In genomic region chr4:176794151-176794550, GRCh38 we compare ENCODE assay signal across 13 cellular contexts. TPM values are rescaled to one million over a fixed set of nuclear protein-coding genes. Genes with fewer than 3 reads are reported as not detected.
DNase-seq lines count a peak whose midpoint lies in the region; ATAC-seq and TF ChIP-seq lines count a peak whose summit lies in the region.
"Had no signal": no experiment of that assay in that cellular context is flagged by ENCODE, and none has a peak within 500 bp of the region (broad histone marks: within the 10 kb centered on the region; RNA-seq: fewer than 3 reads in every experiment).

No MANE protein-coding gene starts in this region.

- H3K79me2 ChIP-seq in fibroblast of lung (ENCODE audit: control insufficient read depth, insufficient read depth, low read length), result peaks cover 31% of the 10 kb centered on the region
- no peaks in the 10 kb centered on the region for H3K79me2 ChIP-seq in OCI-LY7 (ENCODE audit: insufficient read depth, low read depth, low read length)

- H3K36me3 Mint-ChIP-seq in activated CD4-positive, alpha-beta T cell treated with anti-CD3 and anti-CD28 coated beads, Interleukin-2, amount 10 ng/mL, durations not matched to agents 7 days and 5 days (ENCODE audit: low read depth), result no peaks in the 10 kb centered on the region
- H3K36me3 Mint-ChIP-seq: stimulated activated naive B cell treated with anti-CD40 and anti-IgM and Interleukin-4, amounts not matched to agents 10 μg/mL and 1 μg/mL and 100 μg/mL, for 72 hours had no signal

- H3K27ac Mint-ChIP-seq in activated CD4-positive, alpha-beta T cell treated with anti-CD3 and anti-CD28 coated beads, Interleukin-2, amount 10 ng/mL, durations not matched to agents 7 days and 5 days, result no peak overlapping the region
- H3K27ac Mint-ChIP-seq: stimulated activated naive B cell treated with anti-CD40 and anti-IgM and Interleukin-4, amounts not matched to agents 10 μg/mL and 1 μg/mL and 100 μg/mL, for 72 hours; T-helper 1 cell treated with Interleukin-12 subunit alpha and Interleukin-12 subunit beta and Interleukin-4 antibody, amounts not matched to agents 30 μg/mL and 1 μg/mL, for 36 hours had no signal

- peaks cover 4% of the 10 kb centered on the region for H3K4me1 Mint-ChIP-seq in activated CD4-positive, alpha-beta T cell treated with anti-CD3 and anti-CD28 coated beads, Interleukin-2, amount 10 ng/mL, durations not matched to agents 7 days and 5 days

- H3K9me3 ChIP-seq in SJSA1 (replicated peaks) (no peaks in the 10 kb centered on the region), fibroblast of lung (ENCODE audit: control insufficient read depth, insufficient read depth, low read depth, low read length) (no peaks in the 10 kb centered on the region), OCI-LY7 (ENCODE audit: low read length) (no peaks in the 10 kb centered on the region)

- CTCF ChIA-PET in OCI-LY7 (lab: Charles Lee; ENCODE audit: unreplicated experiment), result no interaction called here
- CTCF ChIA-PET in activated CD4-positive, alpha-beta T cell treated with anti-CD3 and anti-CD28 coated beads, Interleukin-2, amount 10 ng/mL, durations not matched to agents 7 days and 5 days (lab: Charles Lee), result no interaction called here

- ATAC-seq in GM19452 (IDR thresholded peaks at IDR 0.05; ENCODE audit: unreplicated experiment), result no peak
- ATAC-seq: stimulated activated naive B cell treated with anti-CD40 and anti-IgM and Interleukin-4, amounts not matched to agents 10 μg/mL and 1 μg/mL and 100 μg/mL, for 72 hours had no signal

- H3K27me3 ChIP-seq in SJSA1 (replicated peaks), result no peaks in the 10 kb centered on the region
- no peaks in the 10 kb centered on the region for H3K27me3 ChIP-seq in fibroblast of lung (ENCODE audit: control insufficient read depth, insufficient read depth, low read length)

- no peak overlapping the region for H3K4me3 Mint-ChIP-seq in activated CD4-positive, alpha-beta T cell treated with anti-CD3 and anti-CD28 coated beads, Interleukin-2, amount 10 ng/mL, durations not matched to agents 7 days and 5 days
- H3K4me3 Mint-ChIP-seq: stimulated activated naive B cell treated with anti-CD40 and anti-IgM and Interleukin-4, amounts not matched to agents 10 μg/mL and 1 μg/mL and 100 μg/mL, for 72 hours; T-helper 1 cell treated with Interleukin-12 subunit alpha and Interleukin-12 subunit beta and Interleukin-4 antibody, amounts not matched to agents 30 μg/mL and 1 μg/mL, for 36 hours had no signal

- no peak overlapping the region for H3K4me3 ChIP-seq in SJSA1
- H3K4me3 ChIP-seq in fibroblast of lung (replicated peaks in 1 of 4; ENCODE audit: control extremely low read depth in 1 of 4, insufficient read depth in 1 of 4, low read depth in 3 of 4, low read length in 4 of 4), result peak overlapping the region in 2 of 4 experiments; percentile 13 to 18
- no peak overlapping the region for H3K4me3 ChIP-seq in retinal pigment epithelial cell (ENCODE audit: low read length)
- H3K4me3 ChIP-seq in OCI-LY7 (ENCODE audit: low read depth, low read length, poor library complexity, severe bottlenecking), result no peak overlapping the region

- intact Hi-C loops in OCI-LY7 (cut with micrococcal nuclease; ENCODE audit: unreplicated experiment), result no loop called here

- H2AFZ ChIP-seq in fibroblast of lung (ENCODE audit: low read length) (no peak overlapping the region), OCI-LY7 (ENCODE audit: low read length) (no peak overlapping the region)

- peak overlapping the region; percentile 51 for H3K27ac ChIP-seq in SJSA1
- H3K27ac ChIP-seq in fibroblast of lung (ENCODE audit: insufficient read depth, low read length), result peak overlapping the region; percentile 78
- H3K27ac ChIP-seq in OCI-LY7 (ENCODE audit: low read depth, low read length, poor library complexity, severe bottlenecking), result no peak overlapping the region
- H3K27ac ChIP-seq: KMS-11 had no signal

- BruUV-seq in OCI-LY7 (replicated peaks; lab: Mats Ljungman, UMichigan), result no TSS peak

- H3K4me2 ChIP-seq in fibroblast of lung (ENCODE audit: extremely low read depth, insufficient read depth, low read length), result peak overlapping the region; percentile 83
- no peak overlapping the region for H3K4me2 ChIP-seq in OCI-LY7 (ENCODE audit: low read length)
- H3K4me2 ChIP-seq: KMS-11 had no signal

- H3K9ac ChIP-seq in fibroblast of lung (ENCODE audit: insufficient read depth, low read length), result no peak overlapping the region
- H3K9ac ChIP-seq: KMS-11 had no signal

- H3K36me3 ChIP-seq in SJSA1, result no peaks in the 10 kb centered on the region
- H3K36me3 ChIP-seq in fibroblast of lung (ENCODE audit: control insufficient read depth, insufficient read depth, low read length), result no peaks in the 10 kb centered on the region
- no peaks in the 10 kb centered on the region for H3K36me3 ChIP-seq in OCI-LY7 (ENCODE audit: insufficient read depth, low read length)

- DNase-seq in GM03348 (ENCODE audit: low spot score) (peak; percentile 72), SJSA1 (ENCODE audit: low read depth in 1 of 2, low spot score in 2 of 2) (peak; percentile 56 to 74), fibroblast of lung (ENCODE audit: low read depth in 2 of 2) (peak; percentile 96 to 97), retinal pigment epithelial cell (ENCODE audit: low read depth) (peak; percentile 71), OCI-LY7 (ENCODE audit: low spot score) (no peak), SIG-M5 treated with dmso at 0.1 percent for 504 hours (lab: John Stamatoyannopoulos, UW; ENCODE audit: unreplicated experiment) (no peak)
- no peak for DNase-seq in activated CD4-positive, alpha-beta T cell treated with anti-CD3 and anti-CD28 coated beads, Interleukin-2, amount 10 ng/mL, durations not matched to agents 7 days and 5 days
- DNase-seq: hypothalamus; NCI-H526 treated with DMSO at 0.1 percent for 48 hours; stimulated activated naive B cell treated with anti-CD40 and anti-IgM and Interleukin-4, amounts not matched to agents 10 μg/mL and 1 μg/mL and 100 μg/mL, for 72 hours had no signal

- H3K27me3 Mint-ChIP-seq in activated CD4-positive, alpha-beta T cell treated with anti-CD3 and anti-CD28 coated beads, Interleukin-2, amount 10 ng/mL, durations not matched to agents 7 days and 5 days, result peaks cover 41% of the 10 kb centered on the region

- no peaks in the 10 kb centered on the region for H3K9me3 Mint-ChIP-seq in activated CD4-positive, alpha-beta T cell treated with anti-CD3 and anti-CD28 coated beads, Interleukin-2, amount 10 ng/mL, durations not matched to agents 7 days and 5 days
- H3K9me3 Mint-ChIP-seq: stimulated activated naive B cell treated with anti-CD40 and anti-IgM and Interleukin-4, amounts not matched to agents 10 μg/mL and 1 μg/mL and 100 μg/mL, for 72 hours; T-helper 1 cell treated with Interleukin-12 subunit alpha and Interleukin-12 subunit beta and Interleukin-4 antibody, amounts not matched to agents 30 μg/mL and 1 μg/mL, for 36 hours had no signal

- H3K4me1 ChIP-seq in SJSA1 (replicated peaks) (peaks cover 33% of the 10 kb centered on the region), fibroblast of lung (ENCODE audit: control insufficient read depth, extremely low read depth, insufficient read depth, low read length) (peaks cover 7% of the 10 kb centered on the region), OCI-LY7 (ENCODE audit: insufficient read depth, low read length, poor library complexity, severe bottlenecking) (no peaks in the 10 kb centered on the region)

- H3K9me2 ChIP-seq in OCI-LY7 (ENCODE audit: insufficient read depth, low read length), result no peaks in the 10 kb centered on the region

- POLR2A ChIA-PET in OCI-LY7 (lab: Charles Lee), result no interaction called here
- POLR2A ChIA-PET in activated CD4-positive, alpha-beta T cell treated with anti-CD3 and anti-CD28 coated beads, Interleukin-2, amount 10 ng/mL, durations not matched to agents 7 days and 5 days (lab: Charles Lee), result no interaction called here

- H4K20me1 ChIP-seq in fibroblast of lung (ENCODE audit: control insufficient read depth, extremely low read depth, insufficient read depth, low read length), result no peaks in the 10 kb centered on the region
- H4K20me1 ChIP-seq in OCI-LY7 (ENCODE audit: insufficient read depth, low read length), result no peaks in the 10 kb centered on the region

- TF ChIP-seq CTCF in fibroblast of lung (conservative IDR thresholded peaks at IDR 0.05 in 1 of 2, IDR thresholded peaks at IDR 0.05 in 1 of 2; ENCODE audit: low read depth in 1 of 2, low read length in 2 of 2) (no peak), retinal pigment epithelial cell (conservative IDR thresholded peaks at IDR 0.05; ENCODE audit: low read depth, low read length) (no peak), OCI-LY7 (conservative IDR thresholded peaks at IDR 0.05; ENCODE audit: low read length) (no peak)

RNA-seq across cellular contexts. Expression of gene VEGFC, which starts 1.4 kb away (rescaled TPM):
- 14.3 and 19.0 TPM in 2 replicates for total RNA-seq in SJSA1 (2014; rRNA removed; shearing (Covaris generic))
- total RNA-seq in fibroblast of lung (49.6 and 67.2 TPM in 2 replicates), OCI-LY7 (2022) (not detected in 2 replicates)
- 74.2 and 100.0 TPM in 2 replicates for polyA plus RNA-seq in fibroblast of lung
- polyA plus RNA-seq in fibroblast of lung (2012), result 59.1 and 91.8 TPM in 2 replicates
- polyA minus RNA-seq in fibroblast of lung (ENCODE audit: low replicate concordance), result 48.9 and 59.6 TPM in 2 replicates
- total RNA-seq in OCI-LY7 (2014; rRNA removed; shearing (Covaris generic)), result not detected in 2 replicates
- total RNA-seq in activated CD4-positive, alpha-beta T cell treated with anti-CD3 and anti-CD28 coated beads, Interleukin-2, amount 10 ng/mL, durations not matched to agents 7 days and 5 days, result not detected

Comparison
In these comparisons a context has a peak if more than half of its experiments do, and no peak if none do; other contexts are left out.
1. DNase-seq: peak in GM03348 (single experiment), SJSA1 (2 of 2), fibroblast of lung (2 of 2) and retinal pigment epithelial cell (single experiment); none in OCI-LY7 (single experiment), SIG-M5 treated with dmso at 0.1 percent for 504 hours (single experiment) and activated CD4-positive, alpha-beta T cell treated with anti-CD3 and anti-CD28 coated beads, Interleukin-2, amount 10 ng/mL, durations not matched to agents 7 days and 5 days (single experiment).
2. RNA of gene VEGFC, which starts 1.4 kb away (total RNA-seq): 49.6 to 67.2 TPM in fibroblast of lung and 14.3 to 19.0 TPM in SJSA1; not detected in OCI-LY7 and not detected in activated CD4-positive, alpha-beta T cell treated with anti-CD3 and anti-CD28 coated beads, Interleukin-2, amount 10 ng/mL, durations not matched to agents 7 days and 5 days; every median in the first group is over 10 times any median in the second.